Comparison of ENCODE assay signal across 1 cellular context in the genomic region with DNA sequence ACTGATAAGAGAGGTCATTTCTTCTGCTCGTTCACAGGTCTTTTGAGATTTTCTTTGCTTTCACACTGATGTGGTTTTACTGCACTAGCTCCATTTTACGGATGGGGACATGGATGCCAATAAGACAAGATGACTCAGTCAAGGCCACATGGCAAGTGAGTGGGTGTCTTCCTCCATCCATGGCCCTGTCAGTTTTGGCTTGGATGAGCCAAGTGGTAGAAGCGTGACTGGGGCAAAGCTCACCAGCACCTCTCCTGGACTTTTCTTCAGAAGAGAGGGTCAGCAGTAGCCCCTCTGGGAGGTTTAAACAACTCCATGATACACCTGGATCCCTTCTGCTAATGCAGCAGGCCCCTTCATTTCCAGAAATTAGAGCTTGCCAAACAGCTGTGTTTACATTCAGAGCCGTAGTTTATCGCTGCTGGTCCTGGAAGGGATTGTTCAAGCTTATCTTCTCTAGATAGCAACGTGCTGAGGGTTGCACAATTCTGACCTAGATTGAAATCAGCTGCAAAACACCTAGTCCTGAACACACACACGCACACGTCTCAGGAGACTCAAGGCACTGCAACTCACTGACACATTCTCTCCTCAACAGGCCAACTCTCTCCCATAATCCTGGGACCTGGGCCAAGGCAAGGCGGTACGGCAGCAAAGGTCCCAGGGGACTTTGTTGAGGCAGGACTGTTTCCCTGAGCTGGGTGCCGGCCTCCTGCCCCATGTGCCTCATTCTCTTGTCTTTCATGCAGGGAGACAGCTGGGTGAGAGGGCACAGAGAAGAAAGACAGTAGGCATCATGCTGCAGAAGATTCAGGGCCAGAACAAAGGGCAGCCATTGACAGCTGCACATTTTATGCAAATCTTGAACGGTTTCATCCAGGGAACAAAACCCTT.
TF ChIP-seq lines count a peak whose summit lies in the region.

No MANE protein-coding gene starts in this region.

TF ChIP-seq in HepG2, 621 proteins besides CTCF, POLR2A, EP300 and RAD21 (continued from another document and continues in another):
- TF ChIP-seq, protein P1, sequence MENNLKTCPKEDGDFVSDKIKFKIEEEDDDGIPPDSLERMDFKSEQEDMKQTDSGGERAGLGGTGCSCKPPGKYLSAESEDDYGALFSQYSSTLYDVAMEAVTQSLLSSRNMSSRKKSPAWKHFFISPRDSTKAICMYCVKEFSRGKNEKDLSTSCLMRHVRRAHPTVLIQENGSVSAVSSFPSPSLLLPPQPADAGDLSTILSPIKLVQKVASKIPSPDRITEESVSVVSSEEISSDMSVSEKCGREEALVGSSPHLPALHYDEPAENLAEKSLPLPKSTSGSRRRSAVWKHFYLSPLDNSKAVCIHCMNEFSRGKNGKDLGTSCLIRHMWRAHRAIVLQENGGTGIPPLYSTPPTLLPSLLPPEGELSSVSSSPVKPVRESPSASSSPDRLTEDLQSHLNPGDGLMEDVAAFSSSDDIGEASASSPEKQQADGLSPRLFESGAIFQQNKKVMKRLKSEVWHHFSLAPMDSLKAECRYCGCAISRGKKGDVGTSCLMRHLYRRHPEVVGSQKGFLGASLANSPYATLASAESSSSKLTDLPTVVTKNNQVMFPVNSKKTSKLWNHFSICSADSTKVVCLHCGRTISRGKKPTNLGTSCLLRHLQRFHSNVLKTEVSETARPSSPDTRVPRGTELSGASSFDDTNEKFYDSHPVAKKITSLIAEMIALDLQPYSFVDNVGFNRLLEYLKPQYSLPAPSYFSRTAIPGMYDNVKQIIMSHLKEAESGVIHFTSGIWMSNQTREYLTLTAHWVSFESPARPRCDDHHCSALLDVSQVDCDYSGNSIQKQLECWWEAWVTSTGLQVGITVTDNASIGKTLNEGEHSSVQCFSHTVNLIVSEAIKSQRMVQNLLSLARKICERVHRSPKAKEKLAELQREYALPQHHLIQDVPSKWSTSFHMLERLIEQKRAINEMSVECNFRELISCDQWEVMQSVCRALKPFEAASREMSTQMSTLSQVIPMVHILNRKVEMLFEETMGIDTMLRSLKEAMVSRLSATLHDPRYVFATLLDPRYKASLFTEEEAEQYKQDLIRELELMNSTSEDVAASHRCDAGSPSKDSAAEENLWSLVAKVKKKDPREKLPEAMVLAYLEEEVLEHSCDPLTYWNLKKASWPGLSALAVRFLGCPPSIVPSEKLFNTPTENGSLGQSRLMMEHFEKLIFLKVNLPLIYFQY (CRISPR knock-in tag; IDR thresholded peaks at IDR 0.05; ENCODE audit: borderline replicate concordance), result no peak
- no peak for TF ChIP-seq ZSCAN20 (CRISPR knock-in tag; IDR thresholded peaks at IDR 0.05; ENCODE audit: borderline replicate concordance)
- no peak for TF ChIP-seq HNRNPL (IDR thresholded peaks at IDR 0.05; ENCODE audit: low read depth, low read length)
- no peak for TF ChIP-seq ZNF691 (CRISPR knock-in tag; IDR thresholded peaks at IDR 0.05; ENCODE audit: borderline replicate concordance, low read depth)
- TF ChIP-seq, protein P2, sequence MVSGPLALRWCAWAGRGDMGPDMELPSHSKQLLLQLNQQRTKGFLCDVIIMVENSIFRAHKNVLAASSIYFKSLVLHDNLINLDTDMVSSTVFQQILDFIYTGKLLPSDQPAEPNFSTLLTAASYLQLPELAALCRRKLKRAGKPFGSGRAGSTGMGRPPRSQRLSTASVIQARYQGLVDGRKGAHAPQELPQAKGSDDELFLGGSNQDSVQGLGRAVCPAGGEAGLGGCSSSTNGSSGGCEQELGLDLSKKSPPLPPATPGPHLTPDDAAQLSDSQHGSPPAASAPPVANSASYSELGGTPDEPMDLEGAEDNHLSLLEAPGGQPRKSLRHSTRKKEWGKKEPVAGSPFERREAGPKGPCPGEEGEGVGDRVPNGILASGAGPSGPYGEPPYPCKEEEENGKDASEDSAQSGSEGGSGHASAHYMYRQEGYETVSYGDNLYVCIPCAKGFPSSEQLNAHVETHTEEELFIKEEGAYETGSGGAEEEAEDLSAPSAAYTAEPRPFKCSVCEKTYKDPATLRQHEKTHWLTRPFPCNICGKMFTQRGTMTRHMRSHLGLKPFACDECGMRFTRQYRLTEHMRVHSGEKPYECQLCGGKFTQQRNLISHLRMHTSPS (CRISPR knock-in tag; IDR thresholded peaks at IDR 0.05; ENCODE audit: low read depth), result peak; percentile 40; the same call in 1 of the 2 replicates
- no peak for TF ChIP-seq GLI4 (CRISPR knock-in tag; IDR thresholded peaks at IDR 0.05; ENCODE audit: borderline replicate concordance)
- TF ChIP-seq JARID2 (CRISPR knock-in tag; IDR thresholded peaks at IDR 0.05; ENCODE audit: insufficient replicate concordance), result no peak
- TF ChIP-seq ZNF577 (CRISPR knock-in tag; IDR thresholded peaks at IDR 0.05; ENCODE audit: borderline replicate concordance, low read depth), result no peak
- TF ChIP-seq ZNF570 (CRISPR knock-in tag; IDR thresholded peaks at IDR 0.05; ENCODE audit: borderline replicate concordance), result no peak
- no peak for TF ChIP-seq ZNF737 (CRISPR knock-in tag; IDR thresholded peaks at IDR 0.05; ENCODE audit: borderline replicate concordance)
- TF ChIP-seq, protein P3, sequence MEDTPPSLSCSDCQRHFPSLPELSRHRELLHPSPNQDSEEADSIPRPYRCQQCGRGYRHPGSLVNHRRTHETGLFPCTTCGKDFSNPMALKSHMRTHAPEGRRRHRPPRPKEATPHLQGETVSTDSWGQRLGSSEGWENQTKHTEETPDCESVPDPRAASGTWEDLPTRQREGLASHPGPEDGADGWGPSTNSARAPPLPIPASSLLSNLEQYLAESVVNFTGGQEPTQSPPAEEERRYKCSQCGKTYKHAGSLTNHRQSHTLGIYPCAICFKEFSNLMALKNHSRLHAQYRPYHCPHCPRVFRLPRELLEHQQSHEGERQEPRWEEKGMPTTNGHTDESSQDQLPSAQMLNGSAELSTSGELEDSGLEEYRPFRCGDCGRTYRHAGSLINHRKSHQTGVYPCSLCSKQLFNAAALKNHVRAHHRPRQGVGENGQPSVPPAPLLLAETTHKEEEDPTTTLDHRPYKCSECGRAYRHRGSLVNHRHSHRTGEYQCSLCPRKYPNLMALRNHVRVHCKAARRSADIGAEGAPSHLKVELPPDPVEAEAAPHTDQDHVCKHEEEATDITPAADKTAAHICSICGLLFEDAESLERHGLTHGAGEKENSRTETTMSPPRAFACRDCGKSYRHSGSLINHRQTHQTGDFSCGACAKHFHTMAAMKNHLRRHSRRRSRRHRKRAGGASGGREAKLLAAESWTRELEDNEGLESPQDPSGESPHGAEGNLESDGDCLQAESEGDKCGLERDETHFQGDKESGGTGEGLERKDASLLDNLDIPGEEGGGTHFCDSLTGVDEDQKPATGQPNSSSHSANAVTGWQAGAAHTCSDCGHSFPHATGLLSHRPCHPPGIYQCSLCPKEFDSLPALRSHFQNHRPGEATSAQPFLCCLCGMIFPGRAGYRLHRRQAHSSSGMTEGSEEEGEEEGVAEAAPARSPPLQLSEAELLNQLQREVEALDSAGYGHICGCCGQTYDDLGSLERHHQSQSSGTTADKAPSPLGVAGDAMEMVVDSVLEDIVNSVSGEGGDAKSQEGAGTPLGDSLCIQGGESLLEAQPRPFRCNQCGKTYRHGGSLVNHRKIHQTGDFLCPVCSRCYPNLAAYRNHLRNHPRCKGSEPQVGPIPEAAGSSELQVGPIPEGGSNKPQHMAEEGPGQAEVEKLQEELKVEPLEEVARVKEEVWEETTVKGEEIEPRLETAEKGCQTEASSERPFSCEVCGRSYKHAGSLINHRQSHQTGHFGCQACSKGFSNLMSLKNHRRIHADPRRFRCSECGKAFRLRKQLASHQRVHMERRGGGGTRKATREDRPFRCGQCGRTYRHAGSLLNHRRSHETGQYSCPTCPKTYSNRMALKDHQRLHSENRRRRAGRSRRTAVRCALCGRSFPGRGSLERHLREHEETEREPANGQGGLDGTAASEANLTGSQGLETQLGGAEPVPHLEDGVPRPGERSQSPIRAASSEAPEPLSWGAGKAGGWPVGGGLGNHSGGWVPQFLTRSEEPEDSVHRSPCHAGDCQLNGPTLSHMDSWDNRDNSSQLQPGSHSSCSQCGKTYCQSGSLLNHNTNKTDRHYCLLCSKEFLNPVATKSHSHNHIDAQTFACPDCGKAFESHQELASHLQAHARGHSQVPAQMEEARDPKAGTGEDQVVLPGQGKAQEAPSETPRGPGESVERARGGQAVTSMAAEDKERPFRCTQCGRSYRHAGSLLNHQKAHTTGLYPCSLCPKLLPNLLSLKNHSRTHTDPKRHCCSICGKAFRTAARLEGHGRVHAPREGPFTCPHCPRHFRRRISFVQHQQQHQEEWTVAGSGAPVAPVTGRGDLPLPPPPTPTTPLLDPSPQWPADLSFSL (CRISPR knock-in tag; IDR thresholded peaks at IDR 0.05), result no peak
- TF ChIP-seq SRSF4 (IDR thresholded peaks at IDR 0.05; ENCODE audit: low read depth, low read length, poor library complexity, severe bottlenecking), result no peak
- TF ChIP-seq, protein P4, sequence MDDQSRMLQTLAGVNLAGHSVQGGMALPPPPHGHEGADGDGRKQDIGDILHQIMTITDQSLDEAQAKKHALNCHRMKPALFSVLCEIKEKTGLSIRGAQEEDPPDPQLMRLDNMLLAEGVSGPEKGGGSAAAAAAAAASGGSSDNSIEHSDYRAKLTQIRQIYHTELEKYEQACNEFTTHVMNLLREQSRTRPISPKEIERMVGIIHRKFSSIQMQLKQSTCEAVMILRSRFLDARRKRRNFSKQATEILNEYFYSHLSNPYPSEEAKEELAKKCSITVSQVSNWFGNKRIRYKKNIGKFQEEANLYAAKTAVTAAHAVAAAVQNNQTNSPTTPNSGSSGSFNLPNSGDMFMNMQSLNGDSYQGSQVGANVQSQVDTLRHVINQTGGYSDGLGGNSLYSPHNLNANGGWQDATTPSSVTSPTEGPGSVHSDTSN (CRISPR knock-in tag; IDR thresholded peaks at IDR 0.05; ENCODE audit: borderline replicate concordance), result no peak
- TF ChIP-seq ZNF788 (CRISPR knock-in tag; IDR thresholded peaks at IDR 0.05; ENCODE audit: borderline replicate concordance), result no peak
- TF ChIP-seq, protein P5, sequence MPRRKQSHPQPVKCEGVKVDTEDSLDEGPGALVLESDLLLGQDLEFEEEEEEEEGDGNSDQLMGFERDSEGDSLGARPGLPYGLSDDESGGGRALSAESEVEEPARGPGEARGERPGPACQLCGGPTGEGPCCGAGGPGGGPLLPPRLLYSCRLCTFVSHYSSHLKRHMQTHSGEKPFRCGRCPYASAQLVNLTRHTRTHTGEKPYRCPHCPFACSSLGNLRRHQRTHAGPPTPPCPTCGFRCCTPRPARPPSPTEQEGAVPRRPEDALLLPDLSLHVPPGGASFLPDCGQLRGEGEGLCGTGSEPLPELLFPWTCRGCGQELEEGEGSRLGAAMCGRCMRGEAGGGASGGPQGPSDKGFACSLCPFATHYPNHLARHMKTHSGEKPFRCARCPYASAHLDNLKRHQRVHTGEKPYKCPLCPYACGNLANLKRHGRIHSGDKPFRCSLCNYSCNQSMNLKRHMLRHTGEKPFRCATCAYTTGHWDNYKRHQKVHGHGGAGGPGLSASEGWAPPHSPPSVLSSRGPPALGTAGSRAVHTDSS (CRISPR knock-in tag; conservative IDR thresholded peaks at IDR 0.05), result no peak
- TF ChIP-seq NCOR1 (IDR thresholded peaks at IDR 0.05; ENCODE audit: borderline replicate concordance, low read length), result no peak
- peak; percentile 75; the same call in 1 of the 2 replicates for TF ChIP-seq REPIN1 (CRISPR knock-in tag; IDR thresholded peaks at IDR 0.05; ENCODE audit: borderline replicate concordance, low read depth)
- TF ChIP-seq TBX2 (CRISPR knock-in tag; IDR thresholded peaks at IDR 0.05; ENCODE audit: borderline replicate concordance), result peak; percentile 89
- TF ChIP-seq CBX5 (CRISPR knock-in tag; IDR thresholded peaks at IDR 0.05; ENCODE audit: borderline replicate concordance), result no peak; the same call in 1 of the 2 replicates
- TF ChIP-seq ZNF496 (CRISPR knock-in tag; IDR thresholded peaks at IDR 0.05; ENCODE audit: insufficient replicate concordance), result no peak
- no peak for TF ChIP-seq MBD4 (IDR thresholded peaks at IDR 0.05; ENCODE audit: borderline replicate concordance, low read length)
- TF ChIP-seq UBTF (CRISPR knock-in tag; IDR thresholded peaks at IDR 0.05), result no peak
- TF ChIP-seq, protein P6, sequence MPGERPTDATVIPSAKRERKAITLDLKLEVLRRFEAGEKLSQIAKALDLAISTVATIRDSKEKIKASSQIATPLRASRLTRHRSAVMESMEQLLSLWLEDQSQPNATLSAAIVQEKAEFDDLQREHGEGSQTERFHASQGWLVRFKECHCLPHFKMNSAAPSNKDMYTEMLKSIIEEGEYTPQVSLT (CRISPR knock-in tag; IDR thresholded peaks at IDR 0.05; ENCODE audit: borderline replicate concordance, low read depth), result no peak
- no peak for TF ChIP-seq KLF16 (CRISPR knock-in tag; IDR thresholded peaks at IDR 0.05)
- peak; percentile 50; the same call in 1 of the 2 replicates for TF ChIP-seq ARNTL (CRISPR knock-in tag; IDR thresholded peaks at IDR 0.05)
- TF ChIP-seq HNRNPH1 (optimal IDR thresholded peaks at IDR 0.05; ENCODE audit: low read depth, low read length), result no peak
- TF ChIP-seq IKZF5 (CRISPR knock-in tag; IDR thresholded peaks at IDR 0.05), result peak; percentile 57; the same call in 1 of the 2 replicates
- TF ChIP-seq DNMT3B (CRISPR knock-in tag; conservative IDR thresholded peaks at IDR 0.05), result no peak
